20 cellular contexts compared by ENCODE assay signal in the genomic region with DNA sequence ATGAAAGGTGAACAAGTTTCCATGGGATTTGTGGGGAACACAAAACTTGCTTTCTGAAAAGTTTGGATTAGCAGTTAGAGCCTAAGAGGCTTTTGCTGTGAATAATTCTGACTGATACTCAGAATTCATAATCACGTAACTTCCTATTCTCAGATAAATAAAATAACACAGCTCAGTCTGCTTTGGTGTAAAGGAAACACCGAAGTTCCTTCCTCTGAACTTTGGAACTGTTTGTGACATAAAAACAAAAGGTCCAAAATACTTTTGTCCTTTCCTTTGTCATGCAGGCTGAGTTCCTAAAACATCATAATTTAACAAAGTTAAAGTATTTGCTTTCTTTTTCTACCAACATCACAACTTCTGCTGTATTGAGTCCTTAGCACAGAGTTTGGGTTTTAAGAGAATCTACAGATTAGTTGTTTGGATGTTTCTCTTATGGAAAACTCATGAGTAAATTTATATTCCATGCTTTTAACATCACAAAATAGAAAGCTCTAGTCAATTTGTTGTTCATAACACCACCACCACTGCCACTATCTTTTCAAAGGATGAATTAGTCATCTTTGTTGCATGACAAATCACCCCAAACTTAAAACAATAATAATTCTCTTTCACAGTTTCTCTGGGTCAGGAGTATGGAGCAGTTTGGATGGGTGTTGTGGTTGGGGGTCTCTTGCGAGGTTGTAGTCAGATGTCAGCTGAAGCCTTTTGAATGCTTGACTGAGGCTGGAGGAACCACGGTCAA.
DNase-seq lines count a peak whose midpoint lies in the region; ATAC-seq lines count a peak whose summit lies in the region.
"Had no signal": no experiment of that assay in that cellular context is flagged by ENCODE, and none has a peak within 500 bp of the region (broad histone marks: within the 10 kb centered on the region; RNA-seq: fewer than 3 reads in every experiment).

No MANE protein-coding gene starts in this region.

- H3K36me3 Mint-ChIP-seq in activated CD4-positive, alpha-beta T cell treated with anti-CD3 and anti-CD28 coated beads for 36 hours (ENCODE audit: low read depth): no peaks in the 10 kb centered on the region
- H3K36me3 Mint-ChIP-seq in stimulated activated naive B cell treated with anti-CD40 and anti-IgM and Interleukin-4, amounts not matched to agents 10 μg/mL and 1 μg/mL and 100 μg/mL, for 72 hours: no peaks in the 10 kb centered on the region
- H3K36me3 Mint-ChIP-seq: naive thymus-derived CD4-positive, alpha-beta T cell had no signal

- no peaks in the 10 kb centered on the region for H3K27me3 Mint-ChIP-seq in activated CD4-positive, alpha-beta T cell treated with anti-CD3 and anti-CD28 coated beads for 36 hours
- peaks cover 0 to 5% of the 10 kb centered on the region in 2 donors for H3K27me3 Mint-ChIP-seq in stimulated activated naive B cell treated with anti-CD40 and anti-IgM and Interleukin-4, amounts not matched to agents 10 μg/mL and 1 μg/mL and 100 μg/mL, for 72 hours
- H3K27me3 Mint-ChIP-seq: activated B cell treated with CpG ODN at 0.5 μM for 24 hours had no signal

- H3K27ac ChIP-seq in caudate nucleus (ENCODE audit: low read depth, low read length): peak overlapping the region; percentile 65
- H3K27ac ChIP-seq: 22Rv1, HL-60, PC-9 had no signal

- peak; percentile 16 for ATAC-seq in activated CD4-positive, alpha-beta T cell treated with anti-CD3 and anti-CD28 coated beads for 36 hours
- ATAC-seq in stimulated activated naive B cell treated with anti-CD40 and anti-IgM and Interleukin-4, amounts not matched to agents 10 μg/mL and 1 μg/mL and 100 μg/mL, for 72 hours (replicated peaks): peak; percentile 53 to 57
- ATAC-seq in HG03520 (IDR thresholded peaks at IDR 0.05; ENCODE audit: unreplicated experiment) (no peak), GM21576 (IDR thresholded peaks at IDR 0.05; ENCODE audit: unreplicated experiment) (no peak)
- ATAC-seq: naive thymus-derived CD4-positive, alpha-beta T cell had no signal

- H3K4me1 Mint-ChIP-seq in activated CD4-positive, alpha-beta T cell treated with anti-CD3 and anti-CD28 coated beads for 36 hours: peaks cover 4% of the 10 kb centered on the region
- H3K4me1 Mint-ChIP-seq in stimulated activated naive B cell treated with anti-CD40 and anti-IgM and Interleukin-4, amounts not matched to agents 10 μg/mL and 1 μg/mL and 100 μg/mL, for 72 hours: peaks cover 9 to 11% of the 10 kb centered on the region in 2 donors

- H3K4me3 Mint-ChIP-seq in activated CD4-positive, alpha-beta T cell treated with anti-CD3 and anti-CD28 coated beads for 36 hours: no peak overlapping the region
- H3K4me3 Mint-ChIP-seq in stimulated activated naive B cell treated with anti-CD40 and anti-IgM and Interleukin-4, amounts not matched to agents 10 μg/mL and 1 μg/mL and 100 μg/mL, for 72 hours: no peak overlapping the region
- H3K4me3 Mint-ChIP-seq: activated B cell treated with CpG ODN at 0.5 μM for 24 hours; naive thymus-derived CD4-positive, alpha-beta T cell had no signal

- intact Hi-C loops in activated CD4-positive, alpha-beta T cell treated with anti-CD3 and anti-CD28 coated beads for 36 hours (cut with DNase I, micrococcal nuclease): no loop called here

- no peak for DNase-seq in activated CD4-positive, alpha-beta T cell treated with anti-CD3 and anti-CD28 coated beads for 36 hours
- no peak for DNase-seq in activated CD4-positive, alpha-beta T cell treated with anti-CD3 and anti-CD28 coated beads, Interleukin-2, amount 50 U/mL, for 4 hours
- DNase-seq in caudate nucleus (lab: John Stamatoyannopoulos, UW) (no peak), hepatic stellate cell (ENCODE audit: low spot score) (peak; percentile 16), glomerular visceral epithelial cell (ENCODE audit: extremely low spot score) (no peak)
- DNase-seq in stimulated activated naive B cell treated with anti-CD40 and anti-IgM and Interleukin-4, amounts not matched to agents 10 μg/mL and 1 μg/mL and 100 μg/mL, for 72 hours: no peak
- DNase-seq: activated B cell treated with CpG ODN at 0.5 μM for 24 hours; amygdala; GDM1; glutamatergic neuron; naive thymus-derived CD4-positive, alpha-beta T cell; NCI-H2029; NCI-H526 treated with DMSO at 0.1 percent for 48 hours; PC-9; stimulated activated naive CD4-positive, alpha-beta T cell treated with Interleukin-2 at 50 U/mL for 16 hours; SW 1271 had no signal

- no peak overlapping the region for H3K27ac Mint-ChIP-seq in activated CD4-positive, alpha-beta T cell treated with anti-CD3 and anti-CD28 coated beads for 36 hours
- no peak overlapping the region for H3K27ac Mint-ChIP-seq in stimulated activated naive B cell treated with anti-CD40 and anti-IgM and Interleukin-4, amounts not matched to agents 10 μg/mL and 1 μg/mL and 100 μg/mL, for 72 hours
- H3K27ac Mint-ChIP-seq: activated B cell treated with CpG ODN at 0.5 μM for 24 hours; naive thymus-derived CD4-positive, alpha-beta T cell had no signal

- H3K9me3 Mint-ChIP-seq in activated CD4-positive, alpha-beta T cell treated with anti-CD3 and anti-CD28 coated beads for 36 hours (ENCODE audit: low read depth): no peaks in the 10 kb centered on the region
- peaks cover 0 to 2% of the 10 kb centered on the region in 2 donors for H3K9me3 Mint-ChIP-seq in stimulated activated naive B cell treated with anti-CD40 and anti-IgM and Interleukin-4, amounts not matched to agents 10 μg/mL and 1 μg/mL and 100 μg/mL, for 72 hours

- POLR2A ChIA-PET in activated CD4-positive, alpha-beta T cell treated with anti-CD3 and anti-CD28 coated beads for 36 hours (lab: Charles Lee): no interaction called here

- CTCF ChIA-PET in activated CD4-positive, alpha-beta T cell treated with anti-CD3 and anti-CD28 coated beads for 36 hours (lab: Charles Lee): interaction anchor here (0.5 to 2.0 kb wide), 3 partner anchors 75 to 477 kb away, joined by 3 to 7 read pairs (median 4); no protein-coding TSS in a partner anchor

Comparison
In these comparisons a context has a peak if more than half of its experiments do, and no peak if none do; other contexts are left out.
1. ATAC-seq: peak in activated CD4-positive, alpha-beta T cell treated with anti-CD3 and anti-CD28 coated beads for 36 hours (single experiment) and stimulated activated naive B cell treated with anti-CD40 and anti-IgM and Interleukin-4, amounts not matched to agents 10 μg/mL and 1 μg/mL and 100 μg/mL, for 72 hours (2 of 2); none in HG03520 (single experiment) and GM21576 (single experiment).